14 cellular contexts compared by ENCODE assay signal in the genomic region with DNA sequence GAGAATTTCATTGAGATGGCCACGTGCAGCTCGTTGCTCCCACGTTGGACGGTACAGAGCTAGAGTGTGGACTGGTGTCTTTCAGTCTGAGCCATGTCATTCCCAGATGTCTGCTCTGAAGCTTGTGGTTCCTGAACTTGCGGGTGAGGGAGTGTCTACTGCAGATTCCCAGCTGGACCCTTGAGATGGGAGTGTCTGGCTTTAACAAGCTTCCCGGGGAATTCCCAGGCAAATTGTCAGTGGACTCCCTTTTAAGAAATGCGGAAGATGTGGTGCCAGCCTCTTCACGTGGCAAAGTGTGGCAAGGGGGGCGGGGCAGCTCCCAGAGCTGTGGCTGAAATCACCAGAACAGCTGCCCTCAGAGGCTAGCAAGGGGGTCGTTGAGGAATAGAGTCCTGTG. TPM values are rescaled to one million over a fixed set of nuclear protein-coding genes. Genes with fewer than 3 reads are reported as not detected.
DNase-seq lines count a peak whose midpoint lies in the region; ATAC-seq and TF ChIP-seq lines count a peak whose summit lies in the region.
"Had no signal": no experiment of that assay in that cellular context is flagged by ENCODE, and none has a peak within 500 bp of the region (broad histone marks: within the 10 kb centered on the region; RNA-seq: fewer than 3 reads in every experiment).

No MANE protein-coding gene starts in this region.

- TF ChIP-seq POLR2A in stomach (IDR thresholded peaks at IDR 0.05), result no peak

- no peak overlapping the region for H3K27ac Mint-ChIP-seq in endodermal cell
- H3K27ac Mint-ChIP-seq: activated CD4-positive, alpha-beta T cell treated with anti-CD3 and anti-CD28 coated beads, Interleukin-2, amount 10 ng/mL, durations not matched to agents 7 days and 5 days; activated naive CD8-positive, alpha-beta T cell treated with anti-CD3 and anti-CD28 coated beads, Interleukin-2, amount 10 ng/mL, durations not matched to agents 7 days and 5 days had no signal

- no peaks in the 10 kb centered on the region for H3K4me1 Mint-ChIP-seq in endodermal cell
- H3K4me1 Mint-ChIP-seq: activated naive CD8-positive, alpha-beta T cell treated with anti-CD3 and anti-CD28 coated beads, Interleukin-2, amount 10 ng/mL, durations not matched to agents 7 days and 5 days; naive B cell had no signal

- intact Hi-C loops in stomach (cut with DNase I; ENCODE audit: low total_unique reads), result no loop called here

- 27 to 41% (median 35%) methylated on average over 10 of the region's 10 CpGs for WGBS in stomach, 5 donors
- WGBS in endodermal cell (ENCODE audit: insufficient coverage in 1 of 2, insufficient read length in 1 of 2), 2 experiments, result 86% methylated on average over 8 to 10 of the region's 10 CpGs

- H3K4me3 ChIP-seq in SK-N-MC, result no peak overlapping the region
- peak overlapping the region in 1 of 4 donors; percentile 6 for H3K4me3 ChIP-seq in stomach
- no peak overlapping the region for H3K4me3 ChIP-seq in endodermal cell (ENCODE audit: low read length)

- H3K27ac ChIP-seq in SK-N-MC (peak overlapping the region; percentile 93), stomach (peak overlapping the region in 4 of 5 donors; percentile 29 to 77 (median 65)), endodermal cell (ENCODE audit: low read depth, low read length) (no peak overlapping the region)

- H3K9me3 Mint-ChIP-seq in endodermal cell, result no peaks in the 10 kb centered on the region
- H3K9me3 Mint-ChIP-seq: activated CD4-positive, alpha-beta T cell treated with anti-CD3 and anti-CD28 coated beads, Interleukin-2, amount 10 ng/mL, durations not matched to agents 7 days and 5 days; activated naive CD8-positive, alpha-beta T cell treated with anti-CD3 and anti-CD28 coated beads, Interleukin-2, amount 10 ng/mL, durations not matched to agents 7 days and 5 days; naive B cell had no signal

- no peak overlapping the region for H3K4me3 Mint-ChIP-seq in endodermal cell
- H3K4me3 Mint-ChIP-seq: activated CD4-positive, alpha-beta T cell treated with anti-CD3 and anti-CD28 coated beads, Interleukin-2, amount 10 ng/mL, durations not matched to agents 7 days and 5 days; activated naive CD8-positive, alpha-beta T cell treated with anti-CD3 and anti-CD28 coated beads, Interleukin-2, amount 10 ng/mL, durations not matched to agents 7 days and 5 days; naive B cell had no signal

- H3K27me3 Mint-ChIP-seq in endodermal cell (ENCODE audit: insufficient read depth), result peaks cover 2% of the 10 kb centered on the region

- H3K4me1 ChIP-seq in stomach (peaks cover 14 to 41% (median 26%) of the 10 kb centered on the region in 4 donors), endodermal cell (ENCODE audit: control insufficient read depth, insufficient read depth, low read length) (no peaks in the 10 kb centered on the region)

- H3K36me3 Mint-ChIP-seq in endodermal cell (ENCODE audit: low read depth), result no peaks in the 10 kb centered on the region
- H3K36me3 Mint-ChIP-seq: activated naive CD8-positive, alpha-beta T cell treated with anti-CD3 and anti-CD28 coated beads, Interleukin-2, amount 10 ng/mL, durations not matched to agents 7 days and 5 days; naive B cell had no signal

- H3K36me3 ChIP-seq in SK-N-MC (ENCODE audit: insufficient read depth, low read length), result peaks cover 9% of the 10 kb centered on the region; the same call in 1 of the 2 replicates
- no peaks in the 10 kb centered on the region for H3K36me3 ChIP-seq in stomach
- H3K36me3 ChIP-seq in endodermal cell (ENCODE audit: control insufficient read depth, insufficient read depth, low read length), result no peaks in the 10 kb centered on the region

- DNase-seq in GM04504 (ENCODE audit: low read depth) (peak; percentile 93), SK-N-MC (ENCODE audit: low read depth, low spot score) (no peak), glomerular visceral epithelial cell (ENCODE audit: extremely low spot score) (peak; percentile 92), stomach (peak; percentile 42), OCI-M1 (lab: John Stamatoyannopoulos, UW) (no peak), endodermal cell (no peak)
- DNase-seq: activated CD4-positive, alpha-beta T cell treated with anti-CD3 and anti-CD28 coated beads, Interleukin-2, amount 10 ng/mL, durations not matched to agents 7 days and 5 days; activated naive CD8-positive, alpha-beta T cell treated with anti-CD3 and anti-CD28 coated beads, Interleukin-2, amount 10 ng/mL, durations not matched to agents 7 days and 5 days; foreskin melanocyte; GF-D8; naive B cell had no signal

- TF ChIP-seq EP300 in stomach (IDR thresholded peaks at IDR 0.05), result no peak

- H3K27me3 ChIP-seq in stomach (peaks cover 0 to 35% (median 13%) of the 10 kb centered on the region in 3 donors), endodermal cell (ENCODE audit: control insufficient read depth, insufficient read depth, low read length, poor library complexity, severe bottlenecking) (no peaks in the 10 kb centered on the region)

- H3K9ac ChIP-seq in SK-N-MC (ENCODE audit: insufficient read length) (no peak overlapping the region), endodermal cell (ENCODE audit: extremely low read depth, low read length, poor library complexity, severe bottlenecking) (no peak overlapping the region)

- no peak for TF ChIP-seq CTCF in stomach (IDR thresholded peaks at IDR 0.05)
- no peak for TF ChIP-seq CTCF in endodermal cell (conservative IDR thresholded peaks at IDR 0.05)

- H3K9me3 ChIP-seq in SK-N-MC (ENCODE audit: low read depth, low read length) (no peaks in the 10 kb centered on the region), stomach (no peaks in the 10 kb centered on the region), endodermal cell (ENCODE audit: control insufficient read depth, low read length) (no peaks in the 10 kb centered on the region)

- ATAC-seq in GM18498 (IDR thresholded peaks at IDR 0.05; ENCODE audit: unreplicated experiment) (no peak), HG03442 (IDR thresholded peaks at IDR 0.05; ENCODE audit: unreplicated experiment) (no peak)
- ATAC-seq: Panc1 had no signal

RNA-seq across cellular contexts. Expression of a gene that starts 37.1 kb away (rescaled TPM):
- total RNA-seq in stomach, result 1 to 10 TPM in 2 of 5 donors, under 1 TPM in 1, not detected in 2; 0.87 to 2.6 (median 1.7) TPM
- polyA plus RNA-seq in stomach, result 1 to 10 TPM; 3.3 to 8.4 (median 6.7) TPM
- total RNA-seq in endodermal cell, result 1 to 10 TPM; 1.0 to 3.8 TPM
- polyA plus RNA-seq in endodermal cell (2013, experiment 1 of 2), result 5.4 TPM
- 6.0 TPM for polyA plus RNA-seq in endodermal cell (2013, experiment 2 of 2)
- total RNA-seq: activated naive CD8-positive, alpha-beta T cell treated with anti-CD3 and anti-CD28 coated beads, Interleukin-2, amount 10 ng/mL, durations not matched to agents 7 days and 5 days had no signal

RNA-seq across cellular contexts. Expression of a gene that starts 50.3 kb away (rescaled TPM):
- total RNA-seq in stomach, result 1 to 10 TPM in 3 of 5 donors, under 1 TPM in 1, not detected in 1; 0.58 to 3.6 (median 2.6) TPM
- 10 to 100 TPM in 1 of 3 donors, 1 to 10 TPM in 2; 3.7 to 15.3 (median 9.9) TPM for polyA plus RNA-seq in stomach
- under 1 TPM; 0.29 to 0.62 TPM for total RNA-seq in endodermal cell
- polyA plus RNA-seq in endodermal cell (2013, experiment 1 of 2), result 2.9 TPM
- polyA plus RNA-seq in endodermal cell (2013, experiment 2 of 2), result 3.2 TPM
- total RNA-seq: activated CD4-positive, alpha-beta T cell treated with anti-CD3 and anti-CD28 coated beads, Interleukin-2, amount 10 ng/mL, durations not matched to agents 7 days and 5 days; activated naive CD8-positive, alpha-beta T cell treated with anti-CD3 and anti-CD28 coated beads, Interleukin-2, amount 10 ng/mL, durations not matched to agents 7 days and 5 days had no signal

Comparison
In these comparisons a context has a peak if more than half of its experiments do, and no peak if none do; other contexts are left out.
1. DNase-seq: peak in GM04504 (single experiment), glomerular visceral epithelial cell (single experiment) and stomach (single experiment); none in SK-N-MC (single experiment), OCI-M1 (single experiment) and endodermal cell (single experiment).